Comparison of ENCODE assay signal across 11 cellular contexts in the genomic region with DNA sequence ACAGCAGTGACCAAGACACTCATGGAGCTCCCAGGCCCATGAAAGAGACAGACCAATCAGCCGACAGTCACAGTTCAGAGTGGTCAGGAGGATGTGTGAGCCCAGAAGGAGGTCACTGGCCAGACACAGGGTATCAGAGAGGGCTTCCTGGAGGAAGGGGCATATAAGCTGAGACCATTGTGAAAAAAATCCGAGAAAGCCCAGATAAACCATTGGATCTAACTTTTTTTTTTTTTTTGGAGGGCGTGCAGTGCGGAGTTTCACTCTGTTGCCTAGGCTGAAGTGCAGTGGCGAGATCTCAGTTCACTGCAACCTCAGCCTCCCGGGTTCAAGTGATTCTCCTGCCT. TPM values are rescaled to one million over a fixed set of nuclear protein-coding genes. Genes with fewer than 3 reads are reported as not detected.
DNase-seq lines count a peak whose midpoint lies in the region; ATAC-seq, FAIRE-seq and TF ChIP-seq lines count a peak whose summit lies in the region.
"Had no signal": no experiment of that assay in that cellular context is flagged by ENCODE, and none has a peak within 500 bp of the region (broad histone marks: within the 10 kb centered on the region; RNA-seq: fewer than 3 reads in every experiment).

No MANE protein-coding gene starts in this region.

- no peak for TF ChIP-seq CTCF in foreskin fibroblast (IDR thresholded peaks at IDR 0.05; ENCODE audit: low read depth, low read length)

- no peak overlapping the region for H2BK12ac ChIP-seq in trophoblast cell (ENCODE audit: low read length)

- no peak overlapping the region for H2AK5ac ChIP-seq in trophoblast cell (ENCODE audit: low read length)

- H3K79me1 ChIP-seq in trophoblast cell (ENCODE audit: low read length) = peaks cover 29% of the 10 kb centered on the region

- H3K4me3 ChIP-seq in ACC112 (ENCODE audit: low read depth, low read length) (peak overlapping the region; percentile 85), foreskin fibroblast (ENCODE audit: low read depth in 1 of 2, low read length in 2 of 2) (peak overlapping the region; percentile 70 to 96), trophoblast cell (ENCODE audit: low read depth, low read length) (no peak overlapping the region)

- H3K27me3 ChIP-seq in ACC112 (ENCODE audit: insufficient read depth, low read length) (no peaks in the 10 kb centered on the region), trophoblast cell (ENCODE audit: insufficient read depth, low read length) (no peaks in the 10 kb centered on the region)

- ATAC-seq in HG03378 (IDR thresholded peaks at IDR 0.05; ENCODE audit: unreplicated experiment) = no peak

- H3K9ac ChIP-seq in trophoblast cell (ENCODE audit: low read length) = no peak overlapping the region

- no peak for TF ChIP-seq POLR2A in H54 (IDR thresholded peaks at IDR 0.05; ENCODE audit: low read depth, low read length)

- DNase-seq in foreskin fibroblast (no peak), trophoblast cell (no peak), H54 (ENCODE audit: insufficient read length, low spot score) (no peak), NCI-H146 (lab: John Stamatoyannopoulos, UW) (no peak), 8988T (no peak)
- DNase-seq: cerebellar nuclear complex, NCI-H2029 had no signal

- no peak overlapping the region for H4K12ac ChIP-seq in trophoblast cell (ENCODE audit: low read depth, low read length)

- 76 to 88% (median 84%) methylated on average over 6 of the region's 6 CpGs for WGBS in adipose tissue, 3 donors
- no CpG with 5 or more reads among the region's 6 CpGs for WGBS in trophoblast cell (ENCODE audit: extremely low coverage, insufficient coverage, insufficient read length)

- H4K91ac ChIP-seq in trophoblast cell (ENCODE audit: low read depth, low read length) = no peak overlapping the region

- no peaks in the 10 kb centered on the region for H3K9me3 ChIP-seq in trophoblast cell (ENCODE audit: insufficient read depth, low read depth, low read length)

- H3K36me3 ChIP-seq in ACC112 (ENCODE audit: insufficient read depth, low read length) = no peaks in the 10 kb centered on the region
- H3K36me3 ChIP-seq in trophoblast cell (ENCODE audit: control insufficient read depth in 1 of 2, insufficient read depth in 2 of 2, low read length in 2 of 2) = peaks cover 26 to 32% of the 10 kb centered on the region in 2 experiments

- H3K4me1 ChIP-seq in ACC112 (ENCODE audit: control insufficient read depth, insufficient read depth, low read length, unreplicated experiment) (peaks cover 13% of the 10 kb centered on the region), trophoblast cell (ENCODE audit: control insufficient read depth in 1 of 2, insufficient read depth in 2 of 2, low read length in 2 of 2) (peaks cover 5 to 7% of the 10 kb centered on the region in 2 experiments)

- H4K8ac ChIP-seq in trophoblast cell (ENCODE audit: low read depth, low read length) = no peak overlapping the region

- no peak overlapping the region for H2BK5ac ChIP-seq in trophoblast cell (ENCODE audit: low read depth, low read length, poor library complexity)

- H3K27ac ChIP-seq in ACC112 (ENCODE audit: low read depth, low read length) (peak overlapping the region; percentile 99), adipose tissue (ENCODE audit: low read depth, low read length) (peak overlapping the region; percentile 92), trophoblast cell (ENCODE audit: low read depth, low read length) (no peak overlapping the region)
- H3K27ac ChIP-seq: HL-60 had no signal

- H3K23ac ChIP-seq in trophoblast cell (ENCODE audit: low read length) = no peak overlapping the region

- H3K4me2 ChIP-seq in trophoblast cell (ENCODE audit: low read length) = no peak overlapping the region

- H2BK120ac ChIP-seq in trophoblast cell (ENCODE audit: insufficient read depth, low read length, poor library complexity) = no peak overlapping the region

- H2AFZ ChIP-seq in ACC112 (ENCODE audit: low read length, unreplicated experiment) (no peak overlapping the region), trophoblast cell (ENCODE audit: insufficient read depth, low read length, poor library complexity) (no peak overlapping the region)

- no peak overlapping the region for H3K14ac ChIP-seq in trophoblast cell (ENCODE audit: low read length)

- peak overlapping the region; percentile 95 for H3K4ac ChIP-seq in trophoblast cell (ENCODE audit: low read depth, low read length)

- no peak for FAIRE-seq in H54 (lab: Jason Lieb, UNC)

- H3K18ac ChIP-seq in trophoblast cell (ENCODE audit: low read length) = no peak overlapping the region

- peaks cover 52% of the 10 kb centered on the region for H3K79me2 ChIP-seq in ACC112 (ENCODE audit: control insufficient read depth, insufficient read depth, low read length, unreplicated experiment)
- H3K79me2 ChIP-seq in trophoblast cell (ENCODE audit: control insufficient read depth, insufficient read depth, low read length, poor library complexity) = peaks cover 29% of the 10 kb centered on the region

RNA-seq across cellular contexts. Expression of a gene that starts 4.2 kb away (rescaled TPM):
- 10 to 100 TPM; 14.6 to 58.3 (median 43.1) TPM for polyA plus RNA-seq in adipose tissue
- polyA plus RNA-seq in trophoblast cell (2013) = 13.1 and 13.5 TPM in 2 replicates

RNA-seq across cellular contexts. Expression of a gene that starts 4.4 kb away (rescaled TPM):
- polyA plus RNA-seq in adipose tissue = 10 to 100 TPM; 26.2 to 35.5 (median 29.4) TPM
- polyA plus RNA-seq in trophoblast cell (2013) = 14.4 and 14.9 TPM in 2 replicates

RNA-seq across cellular contexts. Expression of a gene that starts 29.2 kb away (rescaled TPM):
- polyA plus RNA-seq in adipose tissue = 1 to 10 TPM; 3.5 to 7.1 (median 5.1) TPM
- polyA plus RNA-seq in trophoblast cell (2013) = 7.5 and 8.6 TPM in 2 replicates

RNA-seq across cellular contexts. Expression of a gene that starts 29.9 kb away (rescaled TPM):
- 10 to 100 TPM; 21.2 to 44.1 (median 42.8) TPM for polyA plus RNA-seq in adipose tissue
- polyA plus RNA-seq in trophoblast cell (2013) = 159 and 164 TPM in 2 replicates

RNA-seq across cellular contexts. Expression of a gene that starts 30.7 kb away (rescaled TPM):
- polyA plus RNA-seq in adipose tissue = 10 to 100 TPM in 2 of 3 donors, 1 to 10 TPM in 1; 7.1 to 30.7 (median 27.2) TPM
- polyA plus RNA-seq in trophoblast cell (2013) = 20.5 and 21.5 TPM in 2 replicates
